Comparison of ENCODE assay signal across 8 cellular contexts in genomic region chr10:132452651-132453469, GRCh38. TPM values are rescaled to one million over a fixed set of nuclear protein-coding genes. Genes with fewer than 3 reads are reported as not detected.
DNase-seq lines count a peak whose midpoint lies in the region; ATAC-seq, FAIRE-seq and TF ChIP-seq lines count a peak whose summit lies in the region.

No MANE protein-coding gene starts in this region.

- H4K20me1 ChIP-seq in endothelial cell of umbilical vein (replicated peaks; ENCODE audit: control insufficient read depth, extremely low read depth, insufficient read depth, low read length), result no peaks in the 10 kb centered on the region

- H3K4me2 ChIP-seq in endothelial cell of umbilical vein (ENCODE audit: insufficient read depth, low read length), result no peak overlapping the region

- no peaks in the 10 kb centered on the region for H3K9me3 ChIP-seq in endothelial cell of umbilical vein (replicated peaks; ENCODE audit: control insufficient read depth, insufficient read depth, low read length)

- H3K4me3 ChIP-seq in endothelial cell of umbilical vein (replicated peaks in 1 of 3; ENCODE audit: insufficient read depth in 1 of 3, low read depth in 1 of 3, low read length in 3 of 3), result no peak overlapping the region

- peaks cover 4% of the 10 kb centered on the region for H3K4me1 ChIP-seq in endothelial cell of umbilical vein (ENCODE audit: control insufficient read depth, extremely low read depth, insufficient read depth, low read length)

- H3K27me3 ChIP-seq in endothelial cell of umbilical vein (ENCODE audit: control insufficient read depth in 2 of 2, insufficient read depth in 2 of 2, low read length in 2 of 2), result no peaks in the 10 kb centered on the region

- H3K79me2 ChIP-seq in endothelial cell of umbilical vein (ENCODE audit: control insufficient read depth, insufficient read depth, low read length), result no peaks in the 10 kb centered on the region

- H3K27ac ChIP-seq in C4-2B (peak overlapping the region; percentile 31), endothelial cell of umbilical vein (ENCODE audit: insufficient read depth, low read depth, low read length) (no peak overlapping the region)

- dilution Hi-C loops in endothelial cell of umbilical vein (cut with MboI; ENCODE audit: extremely low pct_ligation_motif_present, low sequenced_read_pairs), result no loop called here

- POLR2A ChIA-PET in endothelial cell of umbilical vein (lab: Charles Lee), result no interaction called here

- BruUV-seq in endothelial cell of umbilical vein (replicated peaks; lab: Mats Ljungman, UMichigan), result no TSS peak

- TF ChIP-seq CTCF in C4-2B (conservative IDR thresholded peaks at IDR 0.05) (peak; percentile 99), endothelial cell of umbilical vein (IDR thresholded peaks at IDR 0.05; ENCODE audit: extremely low read depth in 1 of 2, insufficient read depth in 1 of 2, low read depth in 1 of 2, low read length in 2 of 2) (peak; percentile 87 to 88)

- CTCF ChIA-PET in endothelial cell of umbilical vein (lab: Charles Lee), result interaction anchor here (0.9 to 1.5 kb wide), 5 partner anchors 31 to 229 kb away, joined by 3 to 8 read pairs (median 4); partner anchors contain the start of gene PWWP2B

- intact Hi-C loops in endothelial cell of umbilical vein (cut with micrococcal nuclease), result loop anchor here (1.0 kb wide), 2 partner anchors 65 to 230 kb away; no protein-coding TSS in a partner anchor

- peak; percentile 46 for DNase-seq in NOMO-1 treated with DMSO at 0.1 percent for 48 hours (lab: John Stamatoyannopoulos, UW; ENCODE audit: unreplicated experiment)
- peak; percentile 56 for DNase-seq in activated CD8-positive, alpha-beta memory T cell treated with anti-CD3 and anti-CD28 coated beads, Interleukin-2, amount 50 U/mL, for 24 hours (ENCODE audit: extremely low read depth)
- DNase-seq in endothelial cell of umbilical vein (ENCODE audit: low read depth, low spot score), result peak; percentile 61
- DNase-seq in myocyte (ENCODE audit: low read depth), result peak; percentile 58
- DNase-seq in stimulated activated CD8-positive, alpha-beta memory T cell treated with anti-CD3 and anti-CD28 coated beads, Interleukin-4, amount 100 ng/mL, for 48 hours, result peak; percentile 94

- no peak for TF ChIP-seq POLR2A in endothelial cell of umbilical vein (IDR thresholded peaks at IDR 0.05; ENCODE audit: low read depth, low read length)

- peak overlapping the region; percentile 62 for H2AFZ ChIP-seq in endothelial cell of umbilical vein (ENCODE audit: low read depth, low read length)

- no peaks in the 10 kb centered on the region for H3K36me3 ChIP-seq in endothelial cell of umbilical vein (ENCODE audit: control insufficient read depth in 2 of 2, extremely low read depth in 1 of 2, insufficient read depth in 2 of 2, low read length in 2 of 2)

- no peak overlapping the region for H3K9ac ChIP-seq in endothelial cell of umbilical vein (replicated peaks; ENCODE audit: extremely low read depth, insufficient read depth, low read length)

- peak; percentile 67 for FAIRE-seq in endothelial cell of umbilical vein (lab: Jason Lieb, UNC)

- H3K9me1 ChIP-seq in endothelial cell of umbilical vein (replicated peaks; ENCODE audit: control insufficient read depth, extremely low read depth, insufficient read depth, low read length), result no peaks in the 10 kb centered on the region

- ATAC-seq in GM19324 (IDR thresholded peaks at IDR 0.05; ENCODE audit: low FRiP score, unreplicated experiment) (peak; percentile 79), HG03439 (IDR thresholded peaks at IDR 0.05; ENCODE audit: unreplicated experiment) (peak; percentile 76)

TF ChIP-seq in endothelial cell of umbilical vein, 7 proteins besides CTCF, POLR2A, EP300 and RAD21:
- TF ChIP-seq GATA2 (IDR thresholded peaks at IDR 0.05; ENCODE audit: insufficient read depth, insufficient read length, low read depth, low read length) (no peak), FOS (IDR thresholded peaks at IDR 0.05; ENCODE audit: borderline replicate concordance, insufficient read depth, low read length) (no peak), MYC (IDR thresholded peaks at IDR 0.05; ENCODE audit: low read depth, low read length) (no peak), MAX (IDR thresholded peaks at IDR 0.05; ENCODE audit: insufficient read depth, insufficient read length) (no peak), EZH2 (IDR thresholded peaks at IDR 0.05; ENCODE audit: borderline replicate concordance, low read depth, low read length, severe bottlenecking) (no peak), POLR2AphosphoS5 (IDR thresholded peaks at IDR 0.05; ENCODE audit: insufficient read depth, low read depth, low read length) (peak; percentile 28), JUN (IDR thresholded peaks at IDR 0.05; ENCODE audit: borderline replicate concordance, insufficient read depth, insufficient read length, low read depth) (no peak)
TF ChIP-seq in endothelial cell of umbilical vein: peak in this region for 1.

RNA-seq across cellular contexts. Expression of gene PWWP2B, which starts 55.9 kb away (rescaled TPM):
- total RNA-seq in endothelial cell of umbilical vein (10.5 and 11.8 TPM in 2 replicates), myocyte (11.1 and 20.1 TPM in 2 replicates)
- polyA plus RNA-seq in endothelial cell of umbilical vein, result 4.6 and 5.5 TPM in 2 replicates
- 2.2 and 3.1 TPM in 2 replicates for polyA plus RNA-seq in endothelial cell of umbilical vein (2011; cell fraction: cytosol; rRNA removed)
- 2.7 and 3.2 TPM in 2 replicates for polyA plus RNA-seq in endothelial cell of umbilical vein (2011; cell fraction: nucleus; rRNA removed)
- polyA plus RNA-seq in endothelial cell of umbilical vein (2012), result 5.3 and 8.8 TPM in 2 replicates
- polyA minus RNA-seq in endothelial cell of umbilical vein, result 2.3 and 2.8 TPM in 2 replicates
- 11.3 TPM for polyA minus RNA-seq in endothelial cell of umbilical vein (2011; cell fraction: cytosol; rRNA and poly(A)+ RNA removed)
- 2.1 and 3.1 TPM in 2 replicates for polyA minus RNA-seq in endothelial cell of umbilical vein (2011; cell fraction: nucleus; rRNA and poly(A)+ RNA removed)
- 5.1 TPM for polyA plus RNA-seq in myocyte (2012)
